ENCODE assay signal across 8 cellular contexts in the genomic region with DNA sequence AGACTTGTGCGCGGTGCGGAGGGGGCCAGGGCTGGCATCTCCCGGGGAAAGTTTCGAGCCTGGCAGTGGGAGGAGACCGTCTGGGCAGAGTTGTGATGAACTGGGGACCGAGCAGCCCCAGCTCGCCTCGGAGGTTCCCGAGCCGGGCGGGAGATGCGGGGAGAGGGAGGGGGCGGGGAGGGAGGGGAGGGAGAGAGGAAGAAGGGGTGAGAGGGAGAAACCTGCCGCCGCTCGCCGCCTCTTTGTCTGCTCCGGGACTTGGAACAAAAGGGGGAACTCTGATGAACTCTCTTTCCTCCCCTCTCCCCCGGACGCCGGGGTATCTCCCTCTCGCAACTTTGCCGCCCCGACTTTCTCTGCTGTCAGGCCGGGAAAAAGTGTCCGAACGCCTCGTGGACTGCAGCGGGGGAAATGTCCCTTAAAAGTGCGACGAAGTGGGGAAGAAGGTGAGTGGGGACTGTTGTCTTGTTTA.
DNase-seq lines count a peak whose midpoint lies in the region; FAIRE-seq and TF ChIP-seq lines count a peak whose summit lies in the region.

No MANE protein-coding gene starts in this region.

- H3K27ac ChIP-seq in kidney (ENCODE audit: low read depth in 2 of 2, low read length in 2 of 2) (no peak overlapping the region), subcutaneous abdominal adipose tissue (ENCODE audit: low read depth, low read length) (no peak overlapping the region)

- H3K9me3 Mint-ChIP-seq in activated naive CD8-positive, alpha-beta T cell treated with anti-CD3 and anti-CD28 coated beads for 36 hours = no peaks in the 10 kb centered on the region

- peaks cover 22 to 45% (median 35%) of the 10 kb centered on the region in 5 donors for H3K27me3 ChIP-seq in subcutaneous abdominal adipose tissue (ENCODE audit: control insufficient read depth in 5 of 5, insufficient read depth in 4 of 5, low read length in 5 of 5)

- no peaks in the 10 kb centered on the region for H3K36me3 Mint-ChIP-seq in activated naive CD8-positive, alpha-beta T cell treated with anti-CD3 and anti-CD28 coated beads for 36 hours

- TF ChIP-seq CTCF in kidney (IDR thresholded peaks at IDR 0.05; ENCODE audit: borderline replicate concordance, extremely low read depth, insufficient read depth) = no peak

- peaks cover 19% of the 10 kb centered on the region for H3K4me1 Mint-ChIP-seq in activated naive CD8-positive, alpha-beta T cell treated with anti-CD3 and anti-CD28 coated beads for 36 hours

- H3K9me3 ChIP-seq in kidney (ENCODE audit: control insufficient read depth in 1 of 2, low read length in 2 of 2) (no peaks in the 10 kb centered on the region), subcutaneous abdominal adipose tissue (ENCODE audit: control insufficient read depth in 5 of 5, low read length in 5 of 5) (no peaks in the 10 kb centered on the region)

- H3K27ac Mint-ChIP-seq in activated naive CD8-positive, alpha-beta T cell treated with anti-CD3 and anti-CD28 coated beads for 36 hours = no peak overlapping the region

- peak; percentile 34 for DNase-seq in NCI-H510A (lab: John Stamatoyannopoulos, UW)
- DNase-seq in NCI-H510A treated with DMSO at 0.1 percent for 48 hours (lab: John Stamatoyannopoulos, UW) = no peak
- DNase-seq in activated naive CD8-positive, alpha-beta T cell treated with anti-CD3 and anti-CD28 coated beads for 36 hours = peak; percentile 2
- DNase-seq in kidney = peak; percentile 79
- DNase-seq in Ammon's horn (ENCODE audit: low spot score) = no peak
- no peak for DNase-seq in UCSD-AML1 (lab: John Stamatoyannopoulos, UW; ENCODE audit: unreplicated experiment)
- DNase-seq in foreskin melanocyte = no peak

- peak overlapping the region; percentile 60 for H3K4me3 Mint-ChIP-seq in activated naive CD8-positive, alpha-beta T cell treated with anti-CD3 and anti-CD28 coated beads for 36 hours

- H3K27me3 Mint-ChIP-seq in activated naive CD8-positive, alpha-beta T cell treated with anti-CD3 and anti-CD28 coated beads for 36 hours = peaks cover 84% of the 10 kb centered on the region

- H3K36me3 ChIP-seq in kidney (ENCODE audit: control insufficient read depth in 1 of 2, insufficient read depth in 2 of 2, low read length in 2 of 2) (no peaks in the 10 kb centered on the region), subcutaneous abdominal adipose tissue (ENCODE audit: control insufficient read depth in 5 of 5, insufficient read depth in 5 of 5, low read length in 5 of 5) (no peaks in the 10 kb centered on the region)

- intact Hi-C loops in kidney (cut with DNase I) = no loop called here

- H3K4me1 ChIP-seq in kidney (ENCODE audit: control insufficient read depth in 1 of 2, insufficient read depth in 1 of 2, low read depth in 1 of 2, low read length in 2 of 2) = peaks cover 0 to 9% of the 10 kb centered on the region in 2 donors
- peaks cover 0 to 31% (median 27%) of the 10 kb centered on the region in 5 donors for H3K4me1 ChIP-seq in subcutaneous abdominal adipose tissue (ENCODE audit: control insufficient read depth in 5 of 5, insufficient read depth in 5 of 5, low read length in 5 of 5)

- no peak for FAIRE-seq in kidney (lab: Jason Lieb, UNC)

- H3K4me3 ChIP-seq in kidney (ENCODE audit: low read length in 2 of 2) = peak overlapping the region; percentile 56 to 60
- peak overlapping the region; percentile 49 to 73 (median 64) for H3K4me3 ChIP-seq in subcutaneous abdominal adipose tissue (ENCODE audit: low read depth in 1 of 5, low read length in 5 of 5)

- peak overlapping the region in 1 of 2 donors; percentile 34 for H3K9ac ChIP-seq in kidney (ENCODE audit: low read length in 2 of 2)
- no peak overlapping the region for H3K9ac ChIP-seq in subcutaneous abdominal adipose tissue (ENCODE audit: low read length in 5 of 5)

Comparison
In these comparisons a context has a peak if more than half of its experiments do, and no peak if none do; other contexts are left out.
1. DNase-seq: peak in NCI-H510A (single experiment), activated naive CD8-positive, alpha-beta T cell treated with anti-CD3 and anti-CD28 coated beads for 36 hours (single experiment) and kidney (single experiment); none in NCI-H510A treated with DMSO at 0.1 percent for 48 hours (single experiment), Ammon's horn (single experiment), UCSD-AML1 (single experiment) and foreskin melanocyte (single experiment).